8 cellular contexts compared by ENCODE assay signal in the genomic region with DNA sequence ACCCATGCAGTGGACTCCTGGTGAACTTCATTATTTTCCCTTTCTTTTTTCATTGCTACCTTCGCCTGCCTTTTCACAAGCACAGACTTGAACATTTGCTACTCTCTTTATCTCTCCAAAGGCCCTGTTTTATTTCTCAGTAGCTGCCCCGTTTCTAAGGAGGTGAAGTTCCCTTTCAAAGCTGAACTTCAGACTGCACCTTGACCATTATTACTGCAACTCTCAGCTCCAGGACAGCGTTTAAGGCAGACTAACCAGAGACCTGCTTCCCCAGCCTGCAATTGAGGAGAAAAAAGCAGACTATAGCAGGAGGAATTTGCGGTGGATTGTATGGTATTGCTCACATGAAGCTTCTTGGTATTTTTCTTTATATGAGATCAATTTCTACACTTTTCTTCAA.
"Had no signal": no experiment of that assay in that cellular context is flagged by ENCODE, and none has a peak within 500 bp of the region (broad histone marks: within the 10 kb centered on the region; RNA-seq: fewer than 3 reads in every experiment).

No MANE protein-coding gene starts in this region.

- DNase-seq: H7, HFFc6, IMR-90 had no signal

- H3K36me3 ChIP-seq: HAP-1 had no signal

- H3K4me1 Mint-ChIP-seq: GM23338 had no signal

- H3K4me3 ChIP-seq: GM23338, HAP-1, K562 had no signal

- H3K4me2 ChIP-seq: GM23338 had no signal

- H3K9me3 ChIP-seq: HAP-1 had no signal

- H2AFZ ChIP-seq: GM23338 had no signal

- H3K4me1 ChIP-seq: HAP-1 had no signal

- H3K4me3 Mint-ChIP-seq: GM23338, HFFc6 had no signal

- ATAC-seq: GM23338, HCT116, K562 had no signal

- H3K27ac Mint-ChIP-seq: GM23338, HFFc6 had no signal

- FAIRE-seq: HTR-8/SVneo, K562 had no signal
